8 cellular contexts compared by ENCODE assay signal in genomic region chr20:6122873-6123649, GRCh38. TPM values are rescaled to one million over a fixed set of nuclear protein-coding genes. Genes with fewer than 3 reads are reported as not detected.
A peak's percentile ranks its signal among the peaks of the same experiment; 100 is the strongest.
DNase-seq lines count a peak whose midpoint lies in the region; ATAC-seq, FAIRE-seq and TF ChIP-seq lines count a peak whose summit lies in the region.

Gene FERMT1 (minus strand): TSS chr20:6123030. CDS start chr20:6119554, 3,476 bp downstream.

- CTCF ChIA-PET in RWPE1 (lab: Yijun Ruan, JAX), result no interaction called here

- TF ChIP-seq CTCF in RWPE1 (conservative IDR thresholded peaks at IDR 0.05; ENCODE audit: low read depth), result peak; percentile 50
- peak; percentile 39 for TF ChIP-seq CTCF in bronchial epithelial cell (IDR thresholded peaks at IDR 0.05; ENCODE audit: insufficient read depth, low read length, severe bottlenecking)

- H3K4me3 ChIP-seq in bronchial epithelial cell (ENCODE audit: low read depth, low read length), result peak within 1 kb of the TSS; percentile 85

- peak; percentile 89 for DNase-seq in AG20443 (ENCODE audit: low spot score)
- peak; percentile 83 for DNase-seq in HT1080 (ENCODE audit: low read depth)
- DNase-seq in RWPE1 (ENCODE audit: low spot score), result peak; percentile 88
- peak; percentile 97 for DNase-seq in bronchial epithelial cell (ENCODE audit: low read depth)
- DNase-seq in islet precursor cell, result peak; percentile 90
- peak; percentile 69 for DNase-seq in stimulated activated CD4-positive, alpha-beta T cell treated with anti-CD3 and anti-CD28 coated beads, Interleukin-15, amount 100 ng/mL, for 24 hours

- peaks cover 7% of the 10 kb centered on the region for H3K36me3 ChIP-seq in bronchial epithelial cell (ENCODE audit: control insufficient read depth, insufficient read depth, low read length)

- ATAC-seq in GM18907 (IDR thresholded peaks at IDR 0.05; ENCODE audit: unreplicated experiment) (peak; percentile 75), GM21367 (IDR thresholded peaks at IDR 0.05; ENCODE audit: unreplicated experiment) (no peak)

- H3K27me3 ChIP-seq in bronchial epithelial cell (ENCODE audit: control insufficient read depth, insufficient read depth, low read length), result no peaks in the 10 kb centered on the region

- POLR2A ChIA-PET in RWPE1 (lab: Yijun Ruan, JAX; ENCODE audit: low non-redundant PET), result interaction anchor here (0.6 kb wide), 1 partner anchor 971 kb away, joined by 3 read pairs; no protein-coding TSS in a partner anchor

- FAIRE-seq in bronchial epithelial cell (lab: Jason Lieb, UNC), result peak; percentile 80

- peak within 1 kb of the TSS; percentile 99 for H3K27ac ChIP-seq in RWPE1

RNA-seq across cellular contexts. Expression of gene FERMT1, which starts in this region (rescaled TPM):
- total RNA-seq in HT1080 (2014; rRNA removed; shearing (Covaris generic)), result 17.0 and 22.4 TPM in 2 replicates
- polyA plus RNA-seq in HT1080 (2015; cell fraction: cytosol; rRNA removed), result 17.8 and 20.8 TPM in 2 replicates
- polyA plus RNA-seq in HT1080 (2015; cell fraction: nucleus; rRNA removed), result 15.3 and 15.7 TPM in 2 replicates
- total RNA-seq in bronchial epithelial cell, result 26.6 and 60.6 TPM in 2 replicates
